ENCODE assay signal across 8 cellular contexts in genomic region chrX:16671005-16671404, GRCh38. TPM values are rescaled to one million over a fixed set of nuclear protein-coding genes. Genes with fewer than 3 reads are reported as not detected.
DNase-seq lines count a peak whose midpoint lies in the region; ATAC-seq, FAIRE-seq and TF ChIP-seq lines count a peak whose summit lies in the region.

No MANE protein-coding gene starts in this region.

- intact Hi-C loops in sigmoid colon (cut with DNase I): no loop called here

- no peaks in the 10 kb centered on the region for H3K9me3 ChIP-seq in A549
- H3K9me3 ChIP-seq in sigmoid colon: no peaks in the 10 kb centered on the region

- POLR2A ChIA-PET in A549 (lab: Yijun Ruan, JAX): interaction anchor here (0.7 kb wide), 1 partner anchor 855 kb away, joined by 7 read pairs; no protein-coding TSS in a partner anchor

- DNase-seq in A549 (ENCODE audit: low read depth in 1 of 2, low spot score in 1 of 2): peak; percentile 42 to 43
- peak; percentile 58 for DNase-seq in G401 (ENCODE audit: low spot score)
- DNase-seq in NCI-H526 treated with DMSO at 0.1 percent for 48 hours (lab: John Stamatoyannopoulos, UW): peak; percentile 13
- DNase-seq in astrocyte of the spinal cord (ENCODE audit: low read depth, low spot score): peak; percentile 70
- no peak for DNase-seq in left lobe of liver (ENCODE audit: low spot score)
- no peak for DNase-seq in sigmoid colon
- no peak for DNase-seq in DMS79 (lab: John Stamatoyannopoulos, UW)

- H3K27me3 ChIP-seq in sigmoid colon: peaks cover 0 to 4% (median 0%) of the 10 kb centered on the region in 3 donors

- H3K27ac ChIP-seq in A549 (no peak overlapping the region), sigmoid colon (no peak overlapping the region)

- H3K4me2 ChIP-seq in A549: no peak overlapping the region

- H3K4me3 ChIP-seq in A549 (no peak overlapping the region), astrocyte of the spinal cord (ENCODE audit: low read depth, low read length) (no peak overlapping the region), sigmoid colon (no peak overlapping the region)

- in situ Hi-C loops in G401 (cut with HindIII; ENCODE audit: low sequenced_read_pairs): no loop called here
- in situ Hi-C loops in astrocyte of the spinal cord (cut with HindIII; ENCODE audit: low sequenced_read_pairs): no loop called here

- H3K36me3 ChIP-seq in sigmoid colon: no peaks in the 10 kb centered on the region

- H3K4me1 ChIP-seq in A549 (no peaks in the 10 kb centered on the region), sigmoid colon (no peaks in the 10 kb centered on the region)

- CTCF ChIA-PET in A549 (lab: Yijun Ruan, JAX): interaction anchor here (0.9 to 3.3 kb wide), 11 partner anchors 13 to 738 kb away, joined by 3 to 16 read pairs (median 3); no protein-coding TSS in a partner anchor

- FAIRE-seq in A549 (lab: Jason Lieb, UNC): no peak

- no peak for TF ChIP-seq EP300 in A549 (IDR thresholded peaks at IDR 0.05)
- no peak for TF ChIP-seq EP300 in sigmoid colon (IDR thresholded peaks at IDR 0.05)

- ATAC-seq in A549 (peak; percentile 61 to 70; a peak in 5 of 6 replicates), left lobe of liver (peak; percentile 48), GM19023 (IDR thresholded peaks at IDR 0.05; ENCODE audit: unreplicated experiment) (no peak)

- peak; percentile 47; the same call in 2 of the 3 replicates for TF ChIP-seq CTCF in A549 (IDR thresholded peaks at IDR 0.05)
- peak; percentile 28 for TF ChIP-seq CTCF in astrocyte of the spinal cord (IDR thresholded peaks at IDR 0.05; ENCODE audit: low read depth, low read length)
- TF ChIP-seq CTCF in sigmoid colon (IDR thresholded peaks at IDR 0.05): no peak

- no peak for TF ChIP-seq POLR2A in A549 (IDR thresholded peaks at IDR 0.05; ENCODE audit: low read length)
- no peak for TF ChIP-seq POLR2A in sigmoid colon (IDR thresholded peaks at IDR 0.05)

- TF ChIP-seq RAD21 in A549 (conservative IDR thresholded peaks at IDR 0.05 in 1 of 2, IDR thresholded peaks at IDR 0.05 in 1 of 2): peak; percentile 62 to 68

TF ChIP-seq in A549, 52 proteins besides CTCF, POLR2A, EP300 and RAD21:
- TF ChIP-seq ESRRA (IDR thresholded peaks at IDR 0.05; ENCODE audit: borderline replicate concordance, low read length) (no peak), SMC3 (IDR thresholded peaks at IDR 0.05) (peak; percentile 36; the same call in 1 of the 3 replicates)

RNA-seq across cellular contexts. Expression of gene S100G, which starts 21.0 kb away (rescaled TPM):
- polyA plus RNA-seq in A549 (2011; rRNA removed) (not detected in 2 replicates), A549 (2017; fragmentation: RNase III; extraction: RNeasy Plus Mini Kit Qiagen cat#74134 plus additional on column Dnase treatment) (not detected in 3 replicates), sigmoid colon (not detected)
- not detected in 2 replicates for polyA plus RNA-seq in A549 (2012; cell fraction: cytosol; rRNA removed)
- polyA plus RNA-seq in A549 (2012; cell fraction: nucleus; rRNA removed): not detected in 2 replicates
- not detected in 2 replicates for polyA minus RNA-seq in A549 (2011; rRNA and poly(A)+ RNA removed)
- not detected in 2 replicates for total RNA-seq in G401 (2014; rRNA removed; shearing (Covaris generic))
- total RNA-seq in left lobe of liver (not detected), sigmoid colon (not detected)

RNA-seq across cellular contexts. Expression of gene CTPS2, which starts 41.5 kb away (rescaled TPM):
- polyA plus RNA-seq in A549 (2011; rRNA removed) (16.8 and 18.5 TPM in 2 replicates), A549 (2017; fragmentation: RNase III; extraction: RNeasy Plus Mini Kit Qiagen cat#74134 plus additional on column Dnase treatment) (10.8 to 11.5 TPM (median 11.1 TPM) in 3 replicates), sigmoid colon (1 to 10 TPM; 6.0 to 8.3 (median 7.9) TPM)
- polyA plus RNA-seq in A549 (2012; cell fraction: cytosol; rRNA removed): 3.5 and 3.8 TPM in 2 replicates
- polyA plus RNA-seq in A549 (2012; cell fraction: nucleus; rRNA removed): 4.4 and 7.5 TPM in 2 replicates
- 13.9 TPM in 2 replicates for polyA minus RNA-seq in A549 (2011; rRNA and poly(A)+ RNA removed)
- total RNA-seq in G401 (2014; rRNA removed; shearing (Covaris generic)): 16.4 and 20.5 TPM in 2 replicates
- total RNA-seq in left lobe of liver (7.8 TPM), sigmoid colon (10 to 100 TPM; 11.7 to 23.0 (median 16.0) TPM)

RNA-seq across cellular contexts. Expression of gene SYAP1, which starts 48.4 kb away (rescaled TPM):
- polyA plus RNA-seq in A549 (2011; rRNA removed): 15.7 and 18.9 TPM in 2 replicates
- 7.6 and 7.7 TPM in 2 replicates for polyA plus RNA-seq in A549 (2012; cell fraction: cytosol; rRNA removed)
- 2.5 and 4.1 TPM in 2 replicates for polyA plus RNA-seq in A549 (2012; cell fraction: nucleus; rRNA removed)
- 20.6 to 21.1 TPM (median 20.9 TPM) in 3 replicates for polyA plus RNA-seq in A549 (2017; fragmentation: RNase III; extraction: RNeasy Plus Mini Kit Qiagen cat#74134 plus additional on column Dnase treatment)
- polyA minus RNA-seq in A549 (2011; rRNA and poly(A)+ RNA removed): 8.1 and 9.6 TPM in 2 replicates
- 16.2 and 25.0 TPM in 2 replicates for total RNA-seq in G401 (2014; rRNA removed; shearing (Covaris generic))
- 26.6 TPM for total RNA-seq in left lobe of liver
- total RNA-seq in sigmoid colon: 10 to 100 TPM; 17.5 to 19.9 (median 19.4) TPM
- polyA plus RNA-seq in sigmoid colon: 10 to 100 TPM; 19.1 to 31.4 (median 22.2) TPM

Comparison
In these comparisons a context has a peak if more than half of its experiments do, and no peak if none do; other contexts are left out.
1. DNase-seq: peak in A549 (2 of 2), G401 (single experiment), NCI-H526 treated with DMSO at 0.1 percent for 48 hours (single experiment) and astrocyte of the spinal cord (single experiment); none in left lobe of liver (single experiment), sigmoid colon (single experiment) and DMS79 (single experiment).
2. CTCF ChIP-seq: peak in A549 (single experiment) and astrocyte of the spinal cord (single experiment); none in sigmoid colon (0 of 4).